Comparison of ENCODE assay signal across 20 cellular contexts in genomic region chr9:86985132-86985531, GRCh38. TPM values are rescaled to one million over a fixed set of nuclear protein-coding genes. Genes with fewer than 3 reads are reported as not detected.
DNase-seq lines count a peak whose midpoint lies in the region; ATAC-seq and TF ChIP-seq lines count a peak whose summit lies in the region.
"Had no signal": no experiment of that assay in that cellular context is flagged by ENCODE, and none has a peak within 500 bp of the region (broad histone marks: within the 10 kb centered on the region; RNA-seq: fewer than 3 reads in every experiment).

No MANE protein-coding gene starts in this region.

- H3K9me3 ChIP-seq in IMR-90 (ENCODE audit: control insufficient read depth, insufficient read depth, low read length) = no peaks in the 10 kb centered on the region
- no peaks in the 10 kb centered on the region for H3K9me3 ChIP-seq in prostate gland
- H3K9me3 ChIP-seq in T-helper 17 cell (ENCODE audit: control insufficient read depth, low read length, poor library complexity, severe bottlenecking) = no peaks in the 10 kb centered on the region
- H3K9me3 ChIP-seq: BLaER1 had no signal

- no peak overlapping the region for H4K91ac ChIP-seq in IMR-90 (ENCODE audit: insufficient read depth, low read depth, low read length)

- H4K8ac ChIP-seq in IMR-90 (ENCODE audit: low read depth in 2 of 2, low read length in 2 of 2) = peak overlapping the region in 1 of 2 experiments; percentile 59; a peak in 1 of 4 replicates

- H2BK20ac ChIP-seq in IMR-90 (ENCODE audit: low read depth, low read length) = no peak overlapping the region

- H3K23ac ChIP-seq in IMR-90 (ENCODE audit: low read depth, low read length) = no peak overlapping the region

- H3K4me2 ChIP-seq in IMR-90 (ENCODE audit: low read depth, low read length) = no peak overlapping the region
- H3K4me2 ChIP-seq: BLaER1 had no signal

- TF ChIP-seq RAD21 in IMR-90 (IDR thresholded peaks at IDR 0.05; ENCODE audit: low read length) = no peak

- H3K36me3 ChIP-seq in IMR-90 (ENCODE audit: control insufficient read depth, insufficient read depth, low read length) = no peaks in the 10 kb centered on the region
- no peaks in the 10 kb centered on the region for H3K36me3 ChIP-seq in prostate gland
- H3K36me3 ChIP-seq: BLaER1 had no signal

- H2AK9ac ChIP-seq in IMR-90 (replicated peaks; ENCODE audit: low read depth, low read length, poor library complexity) = no peak overlapping the region

- H2BK5ac ChIP-seq in IMR-90 (ENCODE audit: low read depth, low read length, poor library complexity, severe bottlenecking) = no peak overlapping the region

- no peak overlapping the region for H3K4me3 ChIP-seq in IMR-90 (ENCODE audit: insufficient read depth, low read depth, low read length)
- H3K4me3 ChIP-seq in prostate gland = no peak overlapping the region
- H3K4me3 ChIP-seq: BLaER1, GM23248 had no signal

- H3K27me3 Mint-ChIP-seq in brain (peaks cover 6% of the 10 kb centered on the region), T-helper 17 cell (peaks cover 20% of the 10 kb centered on the region)

- dilution Hi-C loops in IMR-90 (cut with HindIII; ENCODE audit: low sequenced_read_pairs, unreplicated experiment) = no loop called here

- no peaks in the 10 kb centered on the region for H3K79me1 ChIP-seq in IMR-90 (ENCODE audit: low read depth in 1 of 2, low read length in 2 of 2)

- peaks cover 5% of the 10 kb centered on the region for H3K9me1 ChIP-seq in IMR-90 (ENCODE audit: insufficient read depth, low read length)

- no peak overlapping the region for H3K14ac ChIP-seq in IMR-90 (replicated peaks; ENCODE audit: low read depth, low read length)

- no peaks in the 10 kb centered on the region for H4K20me1 ChIP-seq in IMR-90 (ENCODE audit: insufficient read depth, low read length)
- H4K20me1 ChIP-seq: BLaER1 had no signal

- no peaks in the 10 kb centered on the region for H3K27me3 ChIP-seq in IMR-90 (ENCODE audit: control insufficient read depth, insufficient read depth, low read length)
- no peaks in the 10 kb centered on the region for H3K27me3 ChIP-seq in prostate gland (replicated peaks; ENCODE audit: insufficient read depth)
- H3K27me3 ChIP-seq: BLaER1 had no signal

- in situ Hi-C loops in IMR-90 (cut with MboI; ENCODE audit: low sequenced_read_pairs) = no loop called here

- DNase-seq in IMR-90 (no peak), prostate gland (ENCODE audit: low spot score) (no peak), KG1 (lab: John Stamatoyannopoulos, UW) (no peak), T-helper 17 cell (no peak), T1000 (lab: John Stamatoyannopoulos, UW) (no peak)
- DNase-seq: CD4-positive, alpha-beta T cell; CD8-positive, alpha-beta memory T cell; DMS53; DMS79 treated with DMSO at 0.1 percent for 48 hours; GF-D8; GM23248; H7; HCEC 1CT had no signal

- no peak overlapping the region for H2AFZ ChIP-seq in IMR-90 (replicated peaks; ENCODE audit: low read length, poor library complexity)
- H2AFZ ChIP-seq: GM23248 had no signal

- peaks cover 0 to 4% (median 0%) of the 10 kb centered on the region in 5 experiments for H3K9me3 Mint-ChIP-seq in brain
- H3K9me3 Mint-ChIP-seq: CD4-positive, alpha-beta T cell; CD8-positive, alpha-beta memory T cell had no signal

- no peak for TF ChIP-seq POLR2A in IMR-90 (IDR thresholded peaks at IDR 0.05; ENCODE audit: low read depth, low read length)
- no peak for TF ChIP-seq POLR2A in prostate gland (IDR thresholded peaks at IDR 0.05)

- POLR2A ChIA-PET in IMR-90 (lab: Charles Lee; ENCODE audit: unreplicated experiment) = no interaction called here

- H3K4me1 ChIP-seq in IMR-90 (ENCODE audit: control insufficient read depth, insufficient read depth, low read length) (peaks cover 18% of the 10 kb centered on the region), prostate gland (replicated peaks) (peaks cover 4% of the 10 kb centered on the region)
- H3K4me1 ChIP-seq: BLaER1 had no signal

- BruUV-seq in IMR-90 (replicated peaks; lab: Mats Ljungman, UMichigan) = no TSS peak

- intact Hi-C loops in IMR-90 (cut with micrococcal nuclease) = no loop called here
- intact Hi-C loops in prostate gland (cut with DNase I) = no loop called here

- H3K4me1 Mint-ChIP-seq in brain (peaks cover 37% of the 10 kb centered on the region), T-helper 17 cell (no peaks in the 10 kb centered on the region)
- H3K4me1 Mint-ChIP-seq: B cell; CD8-positive, alpha-beta memory T cell had no signal

- peak overlapping the region; percentile 49; the same call in 1 of the 3 replicates for H2BK15ac ChIP-seq in IMR-90 (ENCODE audit: low read depth, low read length)

- no peak overlapping the region for H3K4ac ChIP-seq in IMR-90 (ENCODE audit: low read depth, low read length)

- H3K9ac ChIP-seq in IMR-90 (ENCODE audit: low read depth, low read length) = no peak overlapping the region
- H3K9ac ChIP-seq: BLaER1, GM23248 had no signal

- ATAC-seq in IMR-90 (ENCODE audit: low read depth) (no peak), HG03135 (IDR thresholded peaks at IDR 0.05; ENCODE audit: unreplicated experiment) (no peak), T-helper 17 cell (no peak)

- H3K18ac ChIP-seq in IMR-90 (ENCODE audit: low read depth, low read length) = peak overlapping the region; percentile 97

- no peak for TF ChIP-seq CTCF in C4-2B (conservative IDR thresholded peaks at IDR 0.05)
- no peak for TF ChIP-seq CTCF in IMR-90 (conservative IDR thresholded peaks at IDR 0.05; ENCODE audit: low read depth, low read length)
- no peak for TF ChIP-seq CTCF in brain (conservative IDR thresholded peaks at IDR 0.05)
- TF ChIP-seq CTCF in prostate gland (IDR thresholded peaks at IDR 0.05) = no peak

- H3K27ac ChIP-seq in C4-2B = peak overlapping the region; percentile 13; the same call in 1 of the 2 replicates
- peak overlapping the region; percentile 93; the same call in 1 of the 2 replicates for H3K27ac ChIP-seq in IMR-90 (ENCODE audit: insufficient read depth, low read length)
- H3K27ac ChIP-seq in prostate gland = peak overlapping the region; percentile 64 to 80
- H3K27ac ChIP-seq: BLaER1, GM23248 had no signal

- no peaks in the 10 kb centered on the region for H3K36me3 Mint-ChIP-seq in brain
- no peaks in the 10 kb centered on the region for H3K36me3 Mint-ChIP-seq in T-helper 17 cell (ENCODE audit: low read depth)
- H3K36me3 Mint-ChIP-seq: CD14-positive monocyte; CD8-positive, alpha-beta memory T cell had no signal

- no CpG with 5 or more reads among the region's 2 CpGs for WGBS in IMR-90 (ENCODE audit: extremely low coverage in 2 of 2, insufficient read length in 1 of 2), 2 experiments
- 35% methylated on average over 2 of the region's 2 CpGs for WGBS in prostate gland

- CTCF ChIA-PET in IMR-90 (lab: Yijun Ruan, JAX) = no interaction called here

- H3K4me3 Mint-ChIP-seq in brain (no peak overlapping the region), T-helper 17 cell (no peak overlapping the region)
- H3K4me3 Mint-ChIP-seq: B cell; CD14-positive monocyte; CD4-positive, alpha-beta T cell; CD8-positive, alpha-beta memory T cell had no signal

- no peak overlapping the region for H3K56ac ChIP-seq in IMR-90 (ENCODE audit: extremely low read depth, insufficient read depth, low read length)

- no peak overlapping the region for H2BK120ac ChIP-seq in IMR-90 (ENCODE audit: low read depth, low read length)

- H2AK5ac ChIP-seq in IMR-90 (ENCODE audit: low read depth, low read length) = no peak overlapping the region

- peak overlapping the region; percentile 62; the same call in 1 of the 2 replicates for H4K5ac ChIP-seq in IMR-90 (ENCODE audit: low read depth, low read length)

- peak overlapping the region in 3 of 5 experiments; percentile 36 to 46 (median 40) for H3K27ac Mint-ChIP-seq in brain
- H3K27ac Mint-ChIP-seq in T-helper 17 cell = no peak overlapping the region
- H3K27ac Mint-ChIP-seq: B cell; CD14-positive monocyte; CD4-positive, alpha-beta T cell; CD8-positive, alpha-beta memory T cell had no signal

TF ChIP-seq in IMR-90, 13 proteins besides CTCF, POLR2A, EP300 and RAD21 (continues in another document):
- TF ChIP-seq BHLHE40 (IDR thresholded peaks at IDR 0.05; ENCODE audit: low read depth, low read length) (no peak), MAFK (IDR thresholded peaks at IDR 0.05; ENCODE audit: low read depth, low read length) (no peak), SMC3 (IDR thresholded peaks at IDR 0.05; ENCODE audit: low read depth, low read length) (no peak), USF2 (IDR thresholded peaks at IDR 0.05; ENCODE audit: low read depth, low read length) (no peak), NFE2L2 (IDR thresholded peaks at IDR 0.05; ENCODE audit: low read depth, low read length) (no peak), RFX5 (IDR thresholded peaks at IDR 0.05; ENCODE audit: low read depth, low read length) (no peak), MXI1 (IDR thresholded peaks at IDR 0.05; ENCODE audit: borderline replicate concordance, low read depth, low read length) (no peak), FOS (IDR thresholded peaks at IDR 0.05; ENCODE audit: low read depth, low read length) (no peak), MAZ (IDR thresholded peaks at IDR 0.05; ENCODE audit: borderline replicate concordance, low read depth, low read length) (no peak), ELK1 (IDR thresholded peaks at IDR 0.05; ENCODE audit: borderline replicate concordance, low read depth, low read length) (no peak), RCOR1 (IDR thresholded peaks at IDR 0.05; ENCODE audit: insufficient replicate concordance, low read length) (no peak), CHD1 (IDR thresholded peaks at IDR 0.05; ENCODE audit: low read depth, low read length) (no peak)

RNA-seq across cellular contexts. Expression of gene GAS1, which starts 37.8 kb away (rescaled TPM):
- 1.8 and 3.1 TPM in 2 replicates for total RNA-seq in IMR-90 (2012; rRNA removed)
- 2.2 and 2.6 TPM in 2 replicates for polyA plus RNA-seq in IMR-90 (2012; rRNA removed)
- polyA plus RNA-seq in IMR-90 (2012; cell fraction: cytosol; rRNA removed) = 1.5 and 6.8 TPM in 2 replicates
- polyA plus RNA-seq in IMR-90 (2012; cell fraction: nucleus; rRNA removed; ENCODE audit: low replicate concordance) = 3.4 and 5.6 TPM in 2 replicates
- polyA plus RNA-seq in brain (ENCODE audit: insufficient read depth, low read depth, low replicate concordance) = 1.1 TPM
- 10 to 100 TPM; 41.9 to 82.1 TPM for total RNA-seq in prostate gland
- under 1 TPM; 0.37 to 0.42 TPM for total RNA-seq in T-helper 17 cell
- total RNA-seq: G401 had no signal

Comparison
In these comparisons a context has a peak if more than half of its experiments do, and no peak if none do; other contexts are left out.
1. H3K27ac ChIP-seq: peak in every context shown above with its lines; median percentile 93 in IMR-90; 72 in prostate gland; 13 in C4-2B.
2. RNA of gene GAS1, which starts 37.8 kb away (total RNA-seq): 41.9 to 82.1 TPM in prostate gland; 1.8 to 3.1 TPM in IMR-90 and 0.37 to 0.42 TPM in T-helper 17 cell; every median in the first group is over 10 times any median in the second.